27 cellular contexts compared by ENCODE assay signal in genomic region chr12:109276160-109276559, GRCh38. TPM values are rescaled to one million over a fixed set of nuclear protein-coding genes. Genes with fewer than 3 reads are reported as not detected.
DNase-seq lines count a peak whose midpoint lies in the region; ATAC-seq, FAIRE-seq and TF ChIP-seq lines count a peak whose summit lies in the region.
"Had no signal": no experiment of that assay in that cellular context is flagged by ENCODE, and none has a peak within 500 bp of the region (broad histone marks: within the 10 kb centered on the region; RNA-seq: fewer than 3 reads in every experiment).

No MANE protein-coding gene starts in this region.

- no peaks in the 10 kb centered on the region for H3K36me3 ChIP-seq in HepG2 (replicated peaks in 1 of 2; ENCODE audit: control insufficient read depth in 1 of 2, insufficient read depth in 2 of 2, low read length in 2 of 2)
- H3K36me3 ChIP-seq in right lobe of liver: no peaks in the 10 kb centered on the region
- no peaks in the 10 kb centered on the region for H3K36me3 ChIP-seq in Loucy (ENCODE audit: insufficient read depth, low read length)
- H3K36me3 ChIP-seq in osteoblast (ENCODE audit: insufficient read depth, low read length): no peaks in the 10 kb centered on the region
- H3K36me3 ChIP-seq: BE2C had no signal

- peak overlapping the region; percentile 4 for H3K27ac Mint-ChIP-seq in dendritic cell treated with granulocyte-macrophage colony-stimulating factor and Interleukin-4, amounts not matched to agents 40 ng/mL and 50 ng/mL, for 4 days
- H3K27ac Mint-ChIP-seq: CD4-positive, CD25-positive, alpha-beta regulatory T cell; CD8-positive, alpha-beta T cell had no signal

- no peaks in the 10 kb centered on the region for H3F3A ChIP-seq in Loucy (ENCODE audit: low read depth)

- no TSS peak for BruUV-seq in HepG2 (replicated peaks; lab: Mats Ljungman, UMichigan)

- no peak for TF ChIP-seq RAD21 in HepG2 (CRISPR knock-in tag; IDR thresholded peaks at IDR 0.05)

- intact Hi-C loops in HepG2 (cut with micrococcal nuclease; ENCODE audit: unreplicated experiment): no loop called here
- intact Hi-C loops in right lobe of liver (cut with DNase I): no loop called here
- intact Hi-C loops in dendritic cell treated with granulocyte-macrophage colony-stimulating factor and Interleukin-4, amounts not matched to agents 40 ng/mL and 50 ng/mL, for 4 days (cut with micrococcal nuclease): no loop called here

- H3K4me1 Mint-ChIP-seq in dendritic cell treated with granulocyte-macrophage colony-stimulating factor and Interleukin-4, amounts not matched to agents 40 ng/mL and 50 ng/mL, for 4 days (ENCODE audit: low read depth): peaks cover 7% of the 10 kb centered on the region
- H3K4me1 Mint-ChIP-seq: CD4-positive, CD25-positive, alpha-beta regulatory T cell had no signal

- TF ChIP-seq EP300 in HepG2 (IDR thresholded peaks at IDR 0.05; ENCODE audit: low read depth in 2 of 2, low read length in 2 of 2) (no peak), HepG2 (CRISPR knock-in tag; IDR thresholded peaks at IDR 0.05; ENCODE audit: borderline replicate concordance) (no peak)

- ATAC-seq in HepG2: no peak
- no peak for ATAC-seq in right lobe of liver
- ATAC-seq: CD8-positive, alpha-beta T cell; GM12878 had no signal

- H3K79me2 ChIP-seq in HepG2 (ENCODE audit: insufficient read depth, low read length) (no peaks in the 10 kb centered on the region), Loucy (ENCODE audit: insufficient read depth, low read length) (no peaks in the 10 kb centered on the region), osteoblast (ENCODE audit: insufficient read depth, low read length) (no peaks in the 10 kb centered on the region)

- 21% methylated on average over 2 of the region's 5 CpGs for WGBS in HepG2 (ENCODE audit: low lambda C conversion rate)
- WGBS in right lobe of liver (ENCODE audit: insufficient coverage, low coverage, low lambda C conversion rate, missing lambda C conversion rate): no CpG with 5 or more reads among the region's 5 CpGs

- H3K9me3 ChIP-seq in HepG2 (ENCODE audit: low read length) (no peaks in the 10 kb centered on the region), right lobe of liver (no peaks in the 10 kb centered on the region), Loucy (ENCODE audit: insufficient read depth, low read depth, low read length) (no peaks in the 10 kb centered on the region), osteoblast (ENCODE audit: low read depth, low read length) (no peaks in the 10 kb centered on the region)
- H3K9me3 ChIP-seq: A549, BE2C, Caco-2 had no signal

- peaks cover 6% of the 10 kb centered on the region for H3K27me3 Mint-ChIP-seq in dendritic cell treated with granulocyte-macrophage colony-stimulating factor and Interleukin-4, amounts not matched to agents 40 ng/mL and 50 ng/mL, for 4 days
- H3K27me3 Mint-ChIP-seq: CD4-positive, CD25-positive, alpha-beta regulatory T cell had no signal

- FAIRE-seq in HepG2 (lab: Jason Lieb, UNC): no peak
- FAIRE-seq: A549, D721Med, GM12878, GM19239, H54 had no signal

- in situ Hi-C loops in HepG2 (cut with HindIII; ENCODE audit: extremely low pct_ligation_motif_present, low pct_unique_long_range_greater_than_20kb): no loop called here

- no peak for TF ChIP-seq POLR2A in HepG2 (IDR thresholded peaks at IDR 0.05; ENCODE audit: insufficient read depth in 1 of 2, low read depth in 2 of 2, low read length in 2 of 2)
- TF ChIP-seq POLR2A in right lobe of liver (IDR thresholded peaks at IDR 0.05): no peak

- H4K20me1 ChIP-seq in HepG2 (ENCODE audit: insufficient read depth, low read length) (no peaks in the 10 kb centered on the region), Loucy (ENCODE audit: insufficient read depth, low read length, poor library complexity, severe bottlenecking) (no peaks in the 10 kb centered on the region), osteoblast (ENCODE audit: insufficient read depth, low read length) (no peaks in the 10 kb centered on the region)

- peaks cover 41% of the 10 kb centered on the region for H3K4me1 ChIP-seq in HepG2 (ENCODE audit: insufficient read depth, low read length)
- peaks cover 0 to 19% (median 9%) of the 10 kb centered on the region in 4 donors for H3K4me1 ChIP-seq in right lobe of liver
- peaks cover 13% of the 10 kb centered on the region for H3K4me1 ChIP-seq in Loucy (ENCODE audit: insufficient read depth, low read length, poor library complexity, severe bottlenecking)
- no peaks in the 10 kb centered on the region for H3K4me1 ChIP-seq in osteoblast (ENCODE audit: insufficient read depth, low read length)

- DNase-seq in HepG2 (ENCODE audit: low spot score) (no peak), right lobe of liver (no peak), osteoblast (ENCODE audit: insufficient read length, low spot score, missing footprints) (peak; percentile 1), GM20000 (ENCODE audit: low spot score) (no peak), ecto neural progenitor cell (ENCODE audit: low spot score) (no peak)
- no peak for DNase-seq in stimulated activated naive CD4-positive, alpha-beta T cell treated with Interleukin-2 at 50 U/mL for 16 hours (lab: John Stamatoyannopoulos, UW)
- DNase-seq: 8988T; ACHN; AML-193; BE2C; Caco-2; CD8-positive, alpha-beta T cell; DMS 273 treated with DMSO at 0.1 percent for 48 hours; DMS79; EL; GDM1; GOT3; HCEC 1CT had no signal

- H3K27me3 ChIP-seq in HepG2 (ENCODE audit: control insufficient read depth in 1 of 2, insufficient read depth in 2 of 2, low read length in 2 of 2) (no peaks in the 10 kb centered on the region), right lobe of liver (no peaks in the 10 kb centered on the region), Loucy (ENCODE audit: insufficient read depth, low read length, poor library complexity, severe bottlenecking) (no peaks in the 10 kb centered on the region), osteoblast (ENCODE audit: insufficient read depth, low read length) (no peaks in the 10 kb centered on the region)
- H3K27me3 ChIP-seq: BE2C had no signal

- no peak overlapping the region for H3K27ac ChIP-seq in HepG2 (ENCODE audit: extremely low read length, insufficient read depth, low read length)
- H3K27ac ChIP-seq in right lobe of liver: no peak overlapping the region
- no peak overlapping the region for H3K27ac ChIP-seq in osteoblast (ENCODE audit: low read depth, low read length)
- H3K27ac ChIP-seq: C4-2B had no signal

- TF ChIP-seq CTCF in HepG2 (CRISPR knock-in tag; IDR thresholded peaks at IDR 0.05): no peak
- no peak for TF ChIP-seq CTCF in right lobe of liver (IDR thresholded peaks at IDR 0.05)
- no peak for TF ChIP-seq CTCF in Loucy (conservative IDR thresholded peaks at IDR 0.05; ENCODE audit: low read length)
- TF ChIP-seq CTCF in osteoblast (IDR thresholded peaks at IDR 0.05; ENCODE audit: extremely low read depth, low read depth, low read length): no peak
- no peak for TF ChIP-seq CTCF in GM20000 (IDR thresholded peaks at IDR 0.05; ENCODE audit: extremely low read depth, missing control alignments)

- no peak overlapping the region for H2AFZ ChIP-seq in HepG2 (ENCODE audit: low read length)
- peak overlapping the region; percentile 53 for H2AFZ ChIP-seq in Loucy (ENCODE audit: low read length)
- no peak overlapping the region for H2AFZ ChIP-seq in osteoblast (ENCODE audit: low read length)

- H3K4me2 ChIP-seq in HepG2 (ENCODE audit: low read depth, low read length): no peak overlapping the region
- H3K4me2 ChIP-seq in Loucy (ENCODE audit: low read depth, low read length, poor library complexity, severe bottlenecking): peak overlapping the region; percentile 24
- H3K4me2 ChIP-seq in osteoblast (ENCODE audit: insufficient read depth, low read length): no peak overlapping the region
- H3K4me2 ChIP-seq: A549 had no signal

- H3K4me3 ChIP-seq in HepG2 (replicated peaks in 1 of 3; ENCODE audit: insufficient read depth in 1 of 3, low read depth in 2 of 3, low read length in 3 of 3): no peak overlapping the region
- no peak overlapping the region for H3K4me3 ChIP-seq in right lobe of liver
- H3K4me3 ChIP-seq in Loucy (ENCODE audit: low read length, poor library complexity, severe bottlenecking): no peak overlapping the region
- H3K4me3 ChIP-seq in osteoblast (ENCODE audit: insufficient read depth, low read length): no peak overlapping the region
- H3K4me3 ChIP-seq: A549, GM12878 had no signal

- CTCF ChIA-PET in HepG2 (lab: Yijun Ruan, JAX; ENCODE audit: low intra/inter-chr PET ratio, low total read pairs): no interaction called here

- H3K36me3 Mint-ChIP-seq in dendritic cell treated with granulocyte-macrophage colony-stimulating factor and Interleukin-4, amounts not matched to agents 40 ng/mL and 50 ng/mL, for 4 days (ENCODE audit: low read depth): no peaks in the 10 kb centered on the region
- H3K36me3 Mint-ChIP-seq: CD4-positive, CD25-positive, alpha-beta regulatory T cell; CD8-positive, alpha-beta T cell had no signal

- H3K4me3 Mint-ChIP-seq in dendritic cell treated with granulocyte-macrophage colony-stimulating factor and Interleukin-4, amounts not matched to agents 40 ng/mL and 50 ng/mL, for 4 days: no peak overlapping the region
- H3K4me3 Mint-ChIP-seq: CD4-positive, CD25-positive, alpha-beta regulatory T cell; CD8-positive, alpha-beta T cell had no signal

- H3K9me2 ChIP-seq in Loucy (replicated peaks; ENCODE audit: low read depth, low read length): no peaks in the 10 kb centered on the region

- H3K9ac ChIP-seq in HepG2 (ENCODE audit: insufficient read depth, low read depth, low read length) (no peak overlapping the region), Loucy (ENCODE audit: low read depth, low read length, poor library complexity, severe bottlenecking) (no peak overlapping the region)

- no peaks in the 10 kb centered on the region for H3K9me3 Mint-ChIP-seq in dendritic cell treated with granulocyte-macrophage colony-stimulating factor and Interleukin-4, amounts not matched to agents 40 ng/mL and 50 ng/mL, for 4 days
- H3K9me3 Mint-ChIP-seq: CD4-positive, CD25-positive, alpha-beta regulatory T cell; CD8-positive, alpha-beta T cell had no signal

- POLR2A ChIA-PET in HepG2 (lab: Yijun Ruan, JAX): no interaction called here

RNA-seq across cellular contexts. Expression of gene FOXN4, which starts 32.9 kb away (rescaled TPM):
- total RNA-seq in HepG2 (2016; rRNA removed; fragmentation: Illumina TruSeq; extraction: Trizol) (0.11 and 0.13 TPM in 2 replicates), right lobe of liver (under 1 TPM in 4 of 6 experiments, not detected in 2; 0.06 to 0.86 (median 0.15) TPM), osteoblast (not detected in 2 replicates)
- not detected in 2 replicates for total RNA-seq in HepG2 (2016; cell fraction: cytosol; rRNA removed; fragmentation: Illumina TruSeq; extraction: Trizol; ENCODE audit: low read depth)
- 0.04 and 0.12 TPM in 2 replicates for total RNA-seq in HepG2 (2016; cell fraction: insoluble cytoplasmic fraction; rRNA removed; fragmentation: Illumina TruSeq; extraction: Trizol)
- total RNA-seq in HepG2 (2016; cell fraction: membrane; rRNA removed; fragmentation: Illumina TruSeq; extraction: Trizol): 0.14 and 0.22 TPM in 2 replicates
- not detected in 2 replicates for total RNA-seq in HepG2 (2016; cell fraction: nucleus; rRNA removed; fragmentation: Illumina TruSeq; extraction: Trizol)
- not detected in 2 replicates for polyA plus RNA-seq in HepG2 (2011; rRNA removed)
- polyA plus RNA-seq in HepG2 (2011; cell fraction: cytosol; rRNA removed): not detected in 2 replicates
- polyA plus RNA-seq in HepG2 (2011; cell fraction: nucleus; rRNA removed): 0.13 TPM in 1 of 2 replicates, not detected in the other
- not detected in 2 replicates for polyA plus RNA-seq in HepG2 (2012)
- polyA plus RNA-seq in HepG2 (2016; cell fraction: cytosol; fragmentation: Illumina TruSeq; extraction: Trizol; ENCODE audit: low read depth): 0.03 TPM in 1 of 2 replicates, not detected in the other
- polyA plus RNA-seq in HepG2 (2016; cell fraction: insoluble cytoplasmic fraction; fragmentation: Illumina TruSeq; extraction: Trizol; ENCODE audit: low read depth): 0.21 and 0.37 TPM in 2 replicates
- 0.07 TPM in 2 replicates for polyA plus RNA-seq in HepG2 (2016; cell fraction: membrane; fragmentation: Illumina TruSeq; extraction: Trizol; ENCODE audit: low read depth)
- polyA plus RNA-seq in HepG2 (2016; cell fraction: nucleus; fragmentation: Illumina TruSeq; extraction: Trizol; ENCODE audit: insufficient read depth, low read depth): 0.41 TPM in 1 of 2 replicates, not detected in the other
- 0.33 TPM in 1 of 2 replicates, not detected in the other for polyA minus RNA-seq in HepG2 (2011; rRNA and poly(A)+ RNA removed; ENCODE audit: low replicate concordance)
- not detected in 2 replicates for polyA minus RNA-seq in HepG2 (2011; cell fraction: cytosol; rRNA and poly(A)+ RNA removed)
- not detected in 2 replicates for polyA minus RNA-seq in HepG2 (2011; cell fraction: nucleus; rRNA and poly(A)+ RNA removed)
- total RNA-seq: CD4-positive, CD25-positive, alpha-beta regulatory T cell; CD8-positive, alpha-beta T cell; GM12878 had no signal
- polyA plus RNA-seq: GM12878 had no signal
